8 cellular contexts compared by ENCODE assay signal in genomic region chr19:50368649-50369570, GRCh38. TPM values are rescaled to one million over a fixed set of nuclear protein-coding genes. Genes with fewer than 3 reads are reported as not detected.
A peak's percentile ranks its signal among the peaks of the same experiment; 100 is the strongest.
DNase-seq lines count a peak whose midpoint lies in the region; ATAC-seq and TF ChIP-seq lines count a peak whose summit lies in the region.

No MANE protein-coding gene starts in this region.

- H3K4me3 ChIP-seq in left lung = peak overlapping the region; percentile 56 to 65

- TF ChIP-seq CTCF in left lung (IDR thresholded peaks at IDR 0.05) = peak; percentile 84 to 92

- ATAC-seq in HG02943 (IDR thresholded peaks at IDR 0.05; ENCODE audit: low read depth, unreplicated experiment) (peak; percentile 54), left lung (peak; percentile 80), HG03565 (IDR thresholded peaks at IDR 0.05; ENCODE audit: unreplicated experiment) (no peak)

- peak; percentile 79 for DNase-seq in DMS79 treated with DMSO at 0.1 percent for 48 hours (lab: John Stamatoyannopoulos, UW)
- DNase-seq in NCI-H510A (lab: John Stamatoyannopoulos, UW) = peak; percentile 10
- DNase-seq in activated CD4-positive, alpha-beta T cell treated with anti-CD3 and anti-CD28 coated beads, Interleukin-2, amount 50 U/mL, for 1 hour = peak; percentile 75
- DNase-seq in dermis blood vessel endothelial cell = peak; percentile 91
- DNase-seq in left lung = peak; percentile 89 to 90
- peak; percentile 61 for DNase-seq in stimulated activated CD4-positive, alpha-beta T cell treated with anti-CD3 and anti-CD28 coated beads, Interleukin-2, amount 100 ng/mL, for 4 hours (ENCODE audit: low read depth)

- H3K9me3 ChIP-seq in left lung = no peaks in the 10 kb centered on the region

- no peaks in the 10 kb centered on the region for H3K36me3 ChIP-seq in left lung

- intact Hi-C loops in left lung (cut with DNase I) = loop anchor here in 1 of 2 donors (5.0 to 10.0 kb wide), 3 partner anchors 46 to 416 kb away; partner anchors contain the start of gene SPIB

- peaks cover 0 to 5% of the 10 kb centered on the region in 2 donors for H3K4me1 ChIP-seq in left lung

- peak overlapping the region; percentile 82 to 87 for H3K27ac ChIP-seq in left lung

- no peaks in the 10 kb centered on the region for H3K27me3 ChIP-seq in left lung

RNA-seq across cellular contexts. Expression of gene NAPSA, which starts 3.5 kb away (rescaled TPM):
- total RNA-seq in dermis blood vessel endothelial cell = not detected in 2 replicates
- 1,000 to 10,000 TPM; 1,284 to 3,296 TPM for total RNA-seq in left lung

RNA-seq across cellular contexts. Expression of gene NR1H2, which starts 7.3 kb away (rescaled TPM):
- total RNA-seq in dermis blood vessel endothelial cell (83.6 and 92.5 TPM in 2 replicates), left lung (10 to 100 TPM; 77.9 to 78.4 TPM)

RNA-seq across cellular contexts. Expression of gene POLD1, which starts 15.2 kb away (rescaled TPM):
- total RNA-seq in dermis blood vessel endothelial cell = 40.8 and 77.4 TPM in 2 replicates
- 10 to 100 TPM; 38.3 to 58.3 TPM for total RNA-seq in left lung

RNA-seq across cellular contexts. Expression of gene KCNC3, which starts 39.7 kb away (rescaled TPM):
- total RNA-seq in dermis blood vessel endothelial cell (0.51 TPM in 2 replicates), left lung (10 to 100 TPM in 1 of 2 donors, 1 to 10 TPM in 1; 8.5 to 14.7 TPM)

RNA-seq across cellular contexts. Expression of gene SPIB, which starts 49.8 kb away (rescaled TPM):
- total RNA-seq in dermis blood vessel endothelial cell (not detected in 2 replicates), left lung (under 1 TPM; 0.32 to 0.34 TPM)

Comparison
In these comparisons a context has a peak if more than half of its experiments do, and no peak if none do; other contexts are left out.
1. DNase-seq: peak in every context shown above with its lines; median percentile 91 in dermis blood vessel endothelial cell; 90 in left lung; 79 in DMS79 treated with DMSO at 0.1 percent for 48 hours; 75 in activated CD4-positive, alpha-beta T cell treated with anti-CD3 and anti-CD28 coated beads, Interleukin-2, amount 50 U/mL, for 1 hour; 61 in stimulated activated CD4-positive, alpha-beta T cell treated with anti-CD3 and anti-CD28 coated beads, Interleukin-2, amount 100 ng/mL, for 4 hours; 10 in NCI-H510A.
2. RNA of gene NAPSA, which starts 3.5 kb away (total RNA-seq): 1,284 to 3,296 TPM in left lung; not detected in dermis blood vessel endothelial cell; every median in the first group is over 1,000 times any median in the second.